In the genomic region with DNA sequence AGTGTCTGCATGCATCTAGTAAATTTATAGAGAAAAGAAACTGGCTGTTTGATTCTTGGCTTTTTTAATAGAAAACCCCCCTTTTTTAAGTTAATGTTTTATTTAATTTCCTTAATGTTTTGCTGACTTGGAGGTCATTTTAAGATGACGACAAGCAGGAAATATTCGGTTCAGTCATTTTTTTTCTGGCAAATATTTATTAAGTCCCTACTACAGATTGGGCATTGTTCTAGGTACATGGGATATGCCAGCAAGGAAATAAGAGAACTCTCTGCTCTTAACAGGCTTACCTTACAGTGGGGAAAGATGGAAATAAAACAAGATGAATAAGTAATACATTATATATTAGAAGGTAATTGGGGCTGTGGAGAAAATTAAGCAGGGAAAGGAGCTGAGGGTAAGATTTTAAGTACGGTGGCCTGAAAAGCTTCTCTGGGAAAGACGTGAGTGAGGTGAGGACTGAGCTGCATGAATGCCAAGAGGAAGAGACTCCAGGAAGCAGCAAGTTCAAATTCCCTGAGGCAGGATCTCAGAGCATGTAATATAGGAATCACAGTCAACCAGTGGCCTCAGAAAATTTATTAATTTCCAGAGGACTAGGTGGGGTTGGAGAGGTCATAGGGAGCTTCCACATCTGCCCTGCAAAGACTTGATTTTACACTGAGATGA, we compare ENCODE assay signal across 20 cellular contexts.
DNase-seq lines count a peak whose midpoint lies in the region; ATAC-seq, FAIRE-seq and TF ChIP-seq lines count a peak whose summit lies in the region.
"Had no signal": no experiment of that assay in that cellular context is flagged by ENCODE, and none has a peak within 500 bp of the region (broad histone marks: within the 10 kb centered on the region; RNA-seq: fewer than 3 reads in every experiment).

No MANE protein-coding gene starts in this region.

- no peaks in the 10 kb centered on the region for H3K36me3 Mint-ChIP-seq in Calu3 (ENCODE audit: insufficient read depth, unreplicated experiment)
- H3K36me3 Mint-ChIP-seq: CD8-positive, alpha-beta T cell; IgD-negative memory B cell had no signal

- CTCF ChIA-PET in Calu3 (lab: Charles Lee), result interaction anchor here (0.8 to 0.9 kb wide), 2 partner anchors 12 to 18 kb away, joined by 3 read pairs; no protein-coding TSS in a partner anchor

- no peak for FAIRE-seq in pancreas (lab: Jason Lieb, UNC)
- FAIRE-seq: D721Med, G401.6, GM12891, HepG2 had no signal

- H3K36me3 ChIP-seq in pancreas, result peaks cover 0 to 18% (median 0%) of the 10 kb centered on the region in 3 donors
- no peaks in the 10 kb centered on the region for H3K36me3 ChIP-seq in osteoblast (ENCODE audit: insufficient read depth, low read length)
- H3K36me3 ChIP-seq: BLaER1 treated with 17β-estradiol and CSF1 and Interleukin-3, amounts not matched to agents 10 nM and 100 nM had no signal

- no peaks in the 10 kb centered on the region for H3K9me3 Mint-ChIP-seq in Calu3 (ENCODE audit: low read depth, unreplicated experiment)
- H3K9me3 Mint-ChIP-seq: CD8-positive, alpha-beta T cell; H9; IgD-negative memory B cell had no signal

- H3K4me3 Mint-ChIP-seq in Calu3 (ENCODE audit: low read depth, unreplicated experiment), result peak overlapping the region; percentile 11
- H3K4me3 Mint-ChIP-seq: B cell; CD8-positive, alpha-beta T cell; H9; IgD-negative memory B cell had no signal

- BruUV-seq in Calu3 (replicated peaks; lab: Mats Ljungman, UMichigan), result no TSS peak

- H4K20me1 ChIP-seq in osteoblast (ENCODE audit: insufficient read depth, low read length), result no peaks in the 10 kb centered on the region
- H4K20me1 ChIP-seq: BLaER1 treated with 17β-estradiol and CSF1 and Interleukin-3, amounts not matched to agents 10 nM and 100 nM had no signal

- H3K27me3 Mint-ChIP-seq in Calu3 (ENCODE audit: unreplicated experiment), result no peaks in the 10 kb centered on the region
- H3K27me3 Mint-ChIP-seq: IgD-negative memory B cell had no signal

- peaks cover 0 to 8% (median 0%) of the 10 kb centered on the region in 3 donors for H3K4me1 ChIP-seq in pancreas
- no peaks in the 10 kb centered on the region for H3K4me1 ChIP-seq in osteoblast (ENCODE audit: insufficient read depth, low read length)
- H3K4me1 ChIP-seq: BLaER1 treated with 17β-estradiol and CSF1 and Interleukin-3, amounts not matched to agents 10 nM and 100 nM had no signal

- H3K4me3 ChIP-seq in pancreas (no peak overlapping the region), osteoblast (ENCODE audit: insufficient read depth, low read length) (no peak overlapping the region), foreskin fibroblast (ENCODE audit: low read depth in 1 of 2, low read length in 2 of 2) (no peak overlapping the region)
- H3K4me3 ChIP-seq: BLaER1 treated with 17β-estradiol and CSF1 and Interleukin-3, amounts not matched to agents 10 nM and 100 nM had no signal

- 51 to 55% methylated on average over 4 of the region's 4 CpGs for WGBS in pancreas, 2 donors

- no peak overlapping the region for H3K4me2 ChIP-seq in osteoblast (ENCODE audit: insufficient read depth, low read length)
- H3K4me2 ChIP-seq: BLaER1 treated with 17β-estradiol and CSF1 and Interleukin-3, amounts not matched to agents 10 nM and 100 nM had no signal

- intact Hi-C loops in Calu3 (cut with micrococcal nuclease; ENCODE audit: unreplicated experiment), result no loop called here
- intact Hi-C loops in pancreas (cut with DNase I), result no loop called here

- peaks cover 25% of the 10 kb centered on the region for H3K4me1 Mint-ChIP-seq in Calu3 (ENCODE audit: low read depth, unreplicated experiment)
- H3K4me1 Mint-ChIP-seq: B cell, IgD-negative memory B cell had no signal

- H3K27me3 ChIP-seq in pancreas (no peaks in the 10 kb centered on the region), osteoblast (ENCODE audit: insufficient read depth, low read length) (no peaks in the 10 kb centered on the region)
- H3K27me3 ChIP-seq: BLaER1 treated with 17β-estradiol and CSF1 and Interleukin-3, amounts not matched to agents 10 nM and 100 nM had no signal

- peak overlapping the region; percentile 35 to 73 (median 55) for H3K27ac ChIP-seq in pancreas
- no peak overlapping the region for H3K27ac ChIP-seq in osteoblast (ENCODE audit: low read depth, low read length)
- H3K27ac ChIP-seq: BLaER1 treated with 17β-estradiol and CSF1 and Interleukin-3, amounts not matched to agents 10 nM and 100 nM had no signal

- H3K79me2 ChIP-seq in osteoblast (ENCODE audit: insufficient read depth, low read length), result no peaks in the 10 kb centered on the region

- no peak for TF ChIP-seq CTCF in Calu3 (IDR thresholded peaks at IDR 0.05; ENCODE audit: unreplicated experiment)
- TF ChIP-seq CTCF in pancreas (IDR thresholded peaks at IDR 0.05), result no peak
- no peak for TF ChIP-seq CTCF in osteoblast (IDR thresholded peaks at IDR 0.05; ENCODE audit: extremely low read depth, low read depth, low read length)
- TF ChIP-seq CTCF in foreskin fibroblast (IDR thresholded peaks at IDR 0.05; ENCODE audit: low read depth, low read length), result no peak

- no peaks in the 10 kb centered on the region for H3K9me3 ChIP-seq in pancreas
- H3K9me3 ChIP-seq in osteoblast (ENCODE audit: low read depth, low read length), result no peaks in the 10 kb centered on the region
- H3K9me3 ChIP-seq: BLaER1 treated with 17β-estradiol and CSF1 and Interleukin-3, amounts not matched to agents 10 nM and 100 nM had no signal

- H2AFZ ChIP-seq in osteoblast (ENCODE audit: low read length), result no peak overlapping the region

- DNase-seq in Calu3 (peak; percentile 32), glomerular visceral epithelial cell (ENCODE audit: extremely low spot score) (peak; percentile 63), kidney tubule cell (ENCODE audit: low spot score) (peak; percentile 90), pancreas (no peak), COLO829 (ENCODE audit: low spot score) (no peak), osteoblast (ENCODE audit: insufficient read length, low spot score, missing footprints) (no peak), foreskin fibroblast (no peak)
- DNase-seq: 8988T; CD8-positive, alpha-beta T cell; COR-L47; GOT3; H9 had no signal

- peak overlapping the region; percentile 67 for H3K27ac Mint-ChIP-seq in Calu3 (ENCODE audit: unreplicated experiment)
- H3K27ac Mint-ChIP-seq: B cell; CD8-positive, alpha-beta T cell; H9; IgD-negative memory B cell had no signal

- ATAC-seq in pancreas (peak; percentile 78 to 92 (median 87)), GM19023 (IDR thresholded peaks at IDR 0.05; ENCODE audit: unreplicated experiment) (no peak)
- ATAC-seq: CD8-positive, alpha-beta T cell; HepG2 had no signal

Comparison
In these comparisons a context has a peak if more than half of its experiments do, and no peak if none do; other contexts are left out.
1. DNase-seq: peak in Calu3 (single experiment), glomerular visceral epithelial cell (single experiment) and kidney tubule cell (single experiment); none in pancreas (0 of 6), COLO829 (single experiment), osteoblast (single experiment) and foreskin fibroblast (0 of 2).